Comparison of ENCODE assay signal across 8 cellular contexts in genomic region chr19:19642506-19643157, GRCh38. TPM values are rescaled to one million over a fixed set of nuclear protein-coding genes. Genes with fewer than 3 reads are reported as not detected.
A peak's percentile ranks its signal among the peaks of the same experiment; 100 is the strongest.
DNase-seq lines count a peak whose midpoint lies in the region; ATAC-seq lines count a peak whose summit lies in the region.

No MANE protein-coding gene starts in this region.

- H4K20me1 ChIP-seq in BLaER1, result peaks cover 10% of the 10 kb centered on the region; the same call in 1 of the 2 replicates

- H3K4me3 ChIP-seq in BLaER1, result peak overlapping the region; percentile 94

- peak overlapping the region; percentile 93 for H3K27ac Mint-ChIP-seq in activated naive CD4-positive, alpha-beta T cell treated with anti-CD3 and anti-CD28 coated beads, Interleukin-2, amount 50 U/mL, for 24 hours
- peak overlapping the region; percentile 94 to 98 (median 96) for H3K27ac Mint-ChIP-seq in immature natural killer cell

- ATAC-seq in GM19455 (IDR thresholded peaks at IDR 0.05; ENCODE audit: unreplicated experiment), result peak; percentile 16
- no peak for ATAC-seq in GM21367 (IDR thresholded peaks at IDR 0.05; ENCODE audit: unreplicated experiment)

- H3K36me3 ChIP-seq in BLaER1, result peaks cover 78% of the 10 kb centered on the region

- H3K4me1 Mint-ChIP-seq in activated naive CD4-positive, alpha-beta T cell treated with anti-CD3 and anti-CD28 coated beads, Interleukin-2, amount 50 U/mL, for 24 hours, result peaks cover 17% of the 10 kb centered on the region
- H3K4me1 Mint-ChIP-seq in immature natural killer cell, result peaks cover 20 to 23% of the 10 kb centered on the region in 2 donors

- peak; percentile 35 for DNase-seq in NCI-H2171 (lab: John Stamatoyannopoulos, UW)
- DNase-seq in immature natural killer cell, result peak; percentile 58 to 68 (median 63)
- peak; percentile 53 for DNase-seq in stimulated activated CD4-positive, alpha-beta T cell treated with anti-CD3 and anti-CD28 coated beads, Interleukin-4, amount 100 ng/mL, for 24 hours
- no peak for DNase-seq in DMS153 treated with DMSO at 0.1 percent for 48 hours (lab: John Stamatoyannopoulos, UW; ENCODE audit: unreplicated experiment)

- peak overlapping the region; percentile 99 for H3K4me3 Mint-ChIP-seq in activated naive CD4-positive, alpha-beta T cell treated with anti-CD3 and anti-CD28 coated beads, Interleukin-2, amount 50 U/mL, for 24 hours
- H3K4me3 Mint-ChIP-seq in immature natural killer cell, result peak overlapping the region; percentile 95 to 99 (median 98)

- H3K36me3 Mint-ChIP-seq in activated naive CD4-positive, alpha-beta T cell treated with anti-CD3 and anti-CD28 coated beads, Interleukin-2, amount 50 U/mL, for 24 hours, result peaks cover 1% of the 10 kb centered on the region
- peaks cover 0 to 4% (median 0%) of the 10 kb centered on the region in 3 donors for H3K36me3 Mint-ChIP-seq in immature natural killer cell

- no peaks in the 10 kb centered on the region for H3K27me3 ChIP-seq in BLaER1

- H3K4me1 ChIP-seq in BLaER1, result peaks cover 13% of the 10 kb centered on the region

- peak overlapping the region; percentile 95 for H3K27ac ChIP-seq in BLaER1

- no peaks in the 10 kb centered on the region for H3K9me3 ChIP-seq in BLaER1

- no peaks in the 10 kb centered on the region for H3K27me3 Mint-ChIP-seq in activated naive CD4-positive, alpha-beta T cell treated with anti-CD3 and anti-CD28 coated beads, Interleukin-2, amount 50 U/mL, for 24 hours
- H3K27me3 Mint-ChIP-seq in immature natural killer cell (ENCODE audit: low read depth in 3 of 3), result peaks cover 2 to 11% (median 8%) of the 10 kb centered on the region in 3 donors

- peak overlapping the region; percentile 95 for H3K9ac ChIP-seq in BLaER1

- peak overlapping the region; percentile 87 for H3K4me2 ChIP-seq in BLaER1

- no peaks in the 10 kb centered on the region for H3K9me3 Mint-ChIP-seq in activated naive CD4-positive, alpha-beta T cell treated with anti-CD3 and anti-CD28 coated beads, Interleukin-2, amount 50 U/mL, for 24 hours
- no peaks in the 10 kb centered on the region for H3K9me3 Mint-ChIP-seq in immature natural killer cell

RNA-seq across cellular contexts. Expression of gene GMIP, which starts 0.8 kb away (rescaled TPM):
- polyA plus RNA-seq in immature natural killer cell, result 10 to 100 TPM; 38.9 to 84.4 (median 40.0) TPM

RNA-seq across cellular contexts. Expression of gene LPAR2, which starts 14.6 kb away (rescaled TPM):
- 1 to 10 TPM; 3.8 to 5.9 (median 4.6) TPM for polyA plus RNA-seq in immature natural killer cell

RNA-seq across cellular contexts. Expression of gene ATP13A1, which starts 20.8 kb away (rescaled TPM):
- polyA plus RNA-seq in immature natural killer cell, result 10 to 100 TPM in 2 of 3 donors, 1 to 10 TPM in 1; 8.4 to 29.2 (median 18.6) TPM

RNA-seq across cellular contexts. Expression of gene PBX4, which starts 24.1 kb away (rescaled TPM):
- under 1 TPM in 2 of 3 donors, not detected in 1; 0.57 to 0.82 TPM for polyA plus RNA-seq in immature natural killer cell

RNA-seq across cellular contexts. Expression of gene ZNF101, which starts 26.0 kb away (rescaled TPM):
- 10 to 100 TPM; 33.9 to 51.4 (median 36.8) TPM for polyA plus RNA-seq in immature natural killer cell
